In genomic region chr21:25888711-25889110, GRCh38 we compare ENCODE assay signal across 19 cellular contexts.
"Had no signal": no experiment of that assay in that cellular context is flagged by ENCODE, and none has a peak within 500 bp of the region (broad histone marks: within the 10 kb centered on the region; RNA-seq: fewer than 3 reads in every experiment).

No MANE protein-coding gene starts in this region.

- ATAC-seq: foreskin keratinocyte; left ventricle myocardium superior; naive thymus-derived CD4-positive, alpha-beta T cell; stimulated activated effector memory CD8-positive, alpha-beta T cell treated with anti-CD3 and anti-CD28 coated beads, Interleukin-12 subunit alpha, Interleukin-12 subunit beta, amount 100 ng/mL, for 72 hours had no signal

- H3K36me3 ChIP-seq: vagina had no signal

- DNase-seq: cortex of kidney; effector memory CD4-positive, alpha-beta T cell; esophagus squamous epithelium; foreskin keratinocyte; left colon; left ventricle myocardium superior; mesendoderm; naive thymus-derived CD4-positive, alpha-beta T cell; stimulated activated CD4-positive, alpha-beta T cell treated with anti-CD3 and anti-CD28 coated beads, Interleukin-12 subunit alpha, Interleukin-12 subunit beta, amount 100 ng/mL, for 4 hours; stimulated activated CD4-positive, alpha-beta T cell treated with anti-CD3 and anti-CD28 coated beads, Interleukin-4, amount 100 ng/mL, for 1 hour; stimulated activated CD8-positive, alpha-beta memory T cell treated with anti-CD3 and anti-CD28 coated beads, Interleukin-4, amount 100 ng/mL, for 48 hours; tibial artery; upper lobe of right lung had no signal

- H3K27me3 Mint-ChIP-seq: stimulated activated naive CD8-positive, alpha-beta T cell treated with anti-CD3 and anti-CD28 coated beads, Interleukin-15, Interleukin-2, amounts not matched to agents 100 ng/mL and 50 ng/mL, for 24 hours had no signal

- H3K9me3 ChIP-seq: esophagus squamous epithelium, neutrophil, tibial artery, upper lobe of right lung, vagina had no signal

- H3K4me3 Mint-ChIP-seq: naive thymus-derived CD4-positive, alpha-beta T cell; stimulated activated effector memory CD8-positive, alpha-beta T cell treated with anti-CD3 and anti-CD28 coated beads, Interleukin-12 subunit alpha, Interleukin-12 subunit beta, amount 100 ng/mL, for 72 hours; stimulated activated naive CD8-positive, alpha-beta T cell treated with anti-CD3 and anti-CD28 coated beads, Interleukin-15, Interleukin-2, amounts not matched to agents 100 ng/mL and 50 ng/mL, for 24 hours had no signal

- FAIRE-seq: small intestine had no signal

- H3K9me3 Mint-ChIP-seq: naive thymus-derived CD4-positive, alpha-beta T cell; stimulated activated effector memory CD8-positive, alpha-beta T cell treated with anti-CD3 and anti-CD28 coated beads, Interleukin-12 subunit alpha, Interleukin-12 subunit beta, amount 100 ng/mL, for 72 hours; stimulated activated naive CD8-positive, alpha-beta T cell treated with anti-CD3 and anti-CD28 coated beads, Interleukin-15, Interleukin-2, amounts not matched to agents 100 ng/mL and 50 ng/mL, for 24 hours had no signal

- H3K36me3 Mint-ChIP-seq: stimulated activated effector memory CD8-positive, alpha-beta T cell treated with anti-CD3 and anti-CD28 coated beads, Interleukin-12 subunit alpha, Interleukin-12 subunit beta, amount 100 ng/mL, for 72 hours had no signal

- H3K27me3 ChIP-seq: esophagus squamous epithelium, foreskin keratinocyte, neutrophil, tibial artery, upper lobe of right lung, vagina had no signal

- H3K27ac ChIP-seq: esophagus squamous epithelium, foreskin keratinocyte, neutrophil, tibial artery, upper lobe of right lung, vagina had no signal

- H3K27ac Mint-ChIP-seq: naive thymus-derived CD4-positive, alpha-beta T cell; stimulated activated effector memory CD8-positive, alpha-beta T cell treated with anti-CD3 and anti-CD28 coated beads, Interleukin-12 subunit alpha, Interleukin-12 subunit beta, amount 100 ng/mL, for 72 hours; stimulated activated naive CD8-positive, alpha-beta T cell treated with anti-CD3 and anti-CD28 coated beads, Interleukin-15, Interleukin-2, amounts not matched to agents 100 ng/mL and 50 ng/mL, for 24 hours had no signal

- H3K4me1 Mint-ChIP-seq: stimulated activated effector memory CD8-positive, alpha-beta T cell treated with anti-CD3 and anti-CD28 coated beads, Interleukin-12 subunit alpha, Interleukin-12 subunit beta, amount 100 ng/mL, for 72 hours had no signal

- H3K4me1 ChIP-seq: esophagus squamous epithelium, foreskin keratinocyte, upper lobe of right lung, vagina had no signal

- H3K4me3 ChIP-seq: esophagus squamous epithelium, lung, tibial artery, upper lobe of right lung, vagina had no signal
